1 cellular context compared by ENCODE assay signal in the genomic region with DNA sequence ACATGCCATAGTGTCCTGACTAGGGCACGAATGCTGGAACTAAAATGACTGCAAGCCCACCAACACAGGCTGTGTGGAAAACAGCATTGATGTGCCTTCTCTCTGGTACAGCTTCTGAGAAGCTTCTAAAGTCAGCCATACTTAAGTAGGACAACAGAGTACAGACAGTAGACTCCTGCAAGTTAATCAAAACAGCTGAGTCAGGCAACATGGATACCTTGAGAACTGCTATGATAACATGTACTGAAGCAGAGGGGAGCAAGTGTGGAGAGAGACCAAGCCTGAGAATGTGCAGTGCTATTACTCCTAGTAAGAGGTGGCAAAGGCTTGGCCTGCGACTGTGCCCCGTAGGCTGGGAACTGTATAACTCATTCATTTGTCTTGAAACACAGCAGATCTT.
TF ChIP-seq lines count a peak whose summit lies in the region.

No MANE protein-coding gene starts in this region.

TF ChIP-seq in HepG2, 621 proteins besides CTCF, POLR2A, EP300 and RAD21:
- TF ChIP-seq MAFK (conservative IDR thresholded peaks at IDR 0.05 in 1 of 2, IDR thresholded peaks at IDR 0.05 in 1 of 2; ENCODE audit: low read length in 2 of 2) = peak; percentile 64 to 80
- no peak for TF ChIP-seq MTF2 (CRISPR knock-in tag; IDR thresholded peaks at IDR 0.05; ENCODE audit: borderline replicate concordance)
- no peak for TF ChIP-seq SOX6 (IDR thresholded peaks at IDR 0.05)
- no peak for TF ChIP-seq SOX6 (CRISPR knock-in tag; IDR thresholded peaks at IDR 0.05)
- TF ChIP-seq BRCA1 (CRISPR knock-in tag; IDR thresholded peaks at IDR 0.05) = no peak
- TF ChIP-seq ZNF616 (CRISPR knock-in tag; IDR thresholded peaks at IDR 0.05; ENCODE audit: low read depth) = no peak
- no peak for TF ChIP-seq ZNF660 (CRISPR knock-in tag; IDR thresholded peaks at IDR 0.05; ENCODE audit: borderline replicate concordance, low read depth)
- no peak for TF ChIP-seq ZNF766 (CRISPR knock-in tag; IDR thresholded peaks at IDR 0.05; ENCODE audit: borderline replicate concordance)
- TF ChIP-seq, protein P1, sequence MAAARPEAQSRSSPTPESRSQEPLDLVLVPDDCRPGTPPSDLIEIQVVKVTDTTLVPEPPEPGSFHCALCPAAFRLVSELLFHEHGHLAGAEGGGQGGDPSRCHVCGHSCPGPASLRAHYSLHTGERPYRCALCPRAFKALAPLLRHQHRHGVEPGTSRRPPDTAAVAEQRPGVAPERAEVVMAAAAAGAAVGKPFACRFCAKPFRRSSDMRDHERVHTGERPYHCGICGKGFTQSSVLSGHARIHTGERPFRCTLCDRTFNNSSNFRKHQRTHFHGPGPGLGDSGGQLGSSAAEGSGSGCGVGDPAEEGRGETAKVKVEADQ (CRISPR knock-in tag; IDR thresholded peaks at IDR 0.05; ENCODE audit: borderline replicate concordance) = no peak
- TF ChIP-seq MAFF (IDR thresholded peaks at IDR 0.05; ENCODE audit: low read depth, low read length) = peak; percentile 68
- no peak for TF ChIP-seq ZNF20 (CRISPR knock-in tag; IDR thresholded peaks at IDR 0.05)
- TF ChIP-seq NCOA1 (CRISPR knock-in tag; IDR thresholded peaks at IDR 0.05) = no peak
- TF ChIP-seq, protein P2, sequence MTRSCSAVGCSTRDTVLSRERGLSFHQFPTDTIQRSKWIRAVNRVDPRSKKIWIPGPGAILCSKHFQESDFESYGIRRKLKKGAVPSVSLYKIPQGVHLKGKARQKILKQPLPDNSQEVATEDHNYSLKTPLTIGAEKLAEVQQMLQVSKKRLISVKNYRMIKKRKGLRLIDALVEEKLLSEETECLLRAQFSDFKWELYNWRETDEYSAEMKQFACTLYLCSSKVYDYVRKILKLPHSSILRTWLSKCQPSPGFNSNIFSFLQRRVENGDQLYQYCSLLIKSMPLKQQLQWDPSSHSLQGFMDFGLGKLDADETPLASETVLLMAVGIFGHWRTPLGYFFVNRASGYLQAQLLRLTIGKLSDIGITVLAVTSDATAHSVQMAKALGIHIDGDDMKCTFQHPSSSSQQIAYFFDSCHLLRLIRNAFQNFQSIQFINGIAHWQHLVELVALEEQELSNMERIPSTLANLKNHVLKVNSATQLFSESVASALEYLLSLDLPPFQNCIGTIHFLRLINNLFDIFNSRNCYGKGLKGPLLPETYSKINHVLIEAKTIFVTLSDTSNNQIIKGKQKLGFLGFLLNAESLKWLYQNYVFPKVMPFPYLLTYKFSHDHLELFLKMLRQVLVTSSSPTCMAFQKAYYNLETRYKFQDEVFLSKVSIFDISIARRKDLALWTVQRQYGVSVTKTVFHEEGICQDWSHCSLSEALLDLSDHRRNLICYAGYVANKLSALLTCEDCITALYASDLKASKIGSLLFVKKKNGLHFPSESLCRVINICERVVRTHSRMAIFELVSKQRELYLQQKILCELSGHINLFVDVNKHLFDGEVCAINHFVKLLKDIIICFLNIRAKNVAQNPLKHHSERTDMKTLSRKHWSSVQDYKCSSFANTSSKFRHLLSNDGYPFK (CRISPR knock-in tag; IDR thresholded peaks at IDR 0.05; ENCODE audit: borderline replicate concordance) = no peak
- TF ChIP-seq, protein P3, sequence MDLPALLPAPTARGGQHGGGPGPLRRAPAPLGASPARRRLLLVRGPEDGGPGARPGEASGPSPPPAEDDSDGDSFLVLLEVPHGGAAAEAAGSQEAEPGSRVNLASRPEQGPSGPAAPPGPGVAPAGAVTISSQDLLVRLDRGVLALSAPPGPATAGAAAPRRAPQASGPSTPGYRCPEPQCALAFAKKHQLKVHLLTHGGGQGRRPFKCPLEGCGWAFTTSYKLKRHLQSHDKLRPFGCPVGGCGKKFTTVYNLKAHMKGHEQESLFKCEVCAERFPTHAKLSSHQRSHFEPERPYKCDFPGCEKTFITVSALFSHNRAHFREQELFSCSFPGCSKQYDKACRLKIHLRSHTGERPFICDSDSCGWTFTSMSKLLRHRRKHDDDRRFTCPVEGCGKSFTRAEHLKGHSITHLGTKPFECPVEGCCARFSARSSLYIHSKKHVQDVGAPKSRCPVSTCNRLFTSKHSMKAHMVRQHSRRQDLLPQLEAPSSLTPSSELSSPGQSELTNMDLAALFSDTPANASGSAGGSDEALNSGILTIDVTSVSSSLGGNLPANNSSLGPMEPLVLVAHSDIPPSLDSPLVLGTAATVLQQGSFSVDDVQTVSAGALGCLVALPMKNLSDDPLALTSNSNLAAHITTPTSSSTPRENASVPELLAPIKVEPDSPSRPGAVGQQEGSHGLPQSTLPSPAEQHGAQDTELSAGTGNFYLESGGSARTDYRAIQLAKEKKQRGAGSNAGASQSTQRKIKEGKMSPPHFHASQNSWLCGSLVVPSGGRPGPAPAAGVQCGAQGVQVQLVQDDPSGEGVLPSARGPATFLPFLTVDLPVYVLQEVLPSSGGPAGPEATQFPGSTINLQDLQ (CRISPR knock-in tag; IDR thresholded peaks at IDR 0.05) = no peak
